ENCODE assay signal across 20 cellular contexts in genomic region chr6:104953410-104953953, GRCh38. TPM values are rescaled to one million over a fixed set of nuclear protein-coding genes. Genes with fewer than 3 reads are reported as not detected.
DNase-seq lines count a peak whose midpoint lies in the region; TF ChIP-seq lines count a peak whose summit lies in the region.
"Had no signal": no experiment of that assay in that cellular context is flagged by ENCODE, and none has a peak within 500 bp of the region (broad histone marks: within the 10 kb centered on the region; RNA-seq: fewer than 3 reads in every experiment).

No MANE protein-coding gene starts in this region.

- no peaks in the 10 kb centered on the region for H3K9me3 ChIP-seq in neural progenitor cell (ENCODE audit: low read depth)
- H3K9me3 ChIP-seq in thyroid gland = no peaks in the 10 kb centered on the region
- H3K9me3 ChIP-seq: gastrocnemius medialis, left lung, vagina had no signal

- H3K4me2 ChIP-seq in neural progenitor cell = peak overlapping the region; percentile 82
- H3K4me2 ChIP-seq: BLaER1 treated with 17β-estradiol and CSF1 and Interleukin-3, amounts not matched to agents 10 nM and 100 nM had no signal

- H3K79me2 ChIP-seq in neural progenitor cell (ENCODE audit: low read depth) = peaks cover 71% of the 10 kb centered on the region

- peak overlapping the region; percentile 13 for H3K9ac ChIP-seq in neural progenitor cell
- H3K9ac ChIP-seq: BLaER1 treated with 17β-estradiol and CSF1 and Interleukin-3, amounts not matched to agents 10 nM and 100 nM had no signal

- H3K4me3 ChIP-seq in H7 (ENCODE audit: insufficient read depth, low read depth, low read length) (peak overlapping the region; percentile 55), fibroblast of villous mesenchyme (ENCODE audit: low read depth, low read length) (peak overlapping the region; percentile 30), neural progenitor cell (peak overlapping the region; percentile 65), thyroid gland (replicated peaks in 1 of 3) (no peak overlapping the region)
- H3K4me3 ChIP-seq: BLaER1 treated with 17β-estradiol and CSF1 and Interleukin-3, amounts not matched to agents 10 nM and 100 nM; gastrocnemius medialis; left lung; vagina had no signal

- peak; percentile 68 for DNase-seq in H7
- peak; percentile 68 for DNase-seq in NCI-H2227 treated with DMSO at 0.1 percent for 48 hours (lab: John Stamatoyannopoulos, UW)
- DNase-seq in fibroblast of villous mesenchyme (ENCODE audit: low read depth) = peak; percentile 31
- peak; percentile 91 for DNase-seq in neural progenitor cell (ENCODE audit: low spot score)
- no peak for DNase-seq in NCI-H1105 treated with DMSO at 0.1 percent for 48 hours (lab: John Stamatoyannopoulos, UW)
- DNase-seq in NCI-H146 treated with DMSO at 0.1 percent for 48 hours (lab: John Stamatoyannopoulos, UW; ENCODE audit: unreplicated experiment) = no peak
- DNase-seq in thyroid gland = no peak
- DNase-seq: activated CD4-positive, alpha-beta memory T cell treated with anti-CD3 and anti-CD28 coated beads, Interleukin-2, amount 10 ng/mL, durations not matched to agents 7 days and 5 days; effector memory CD4-positive, alpha-beta T cell; EL; gastrocnemius medialis; Kasumi-1; left lung; NCI-H1694 treated with DMSO at 0.1 percent for 48 hours; right cardiac atrium; stimulated activated CD4-positive, alpha-beta T cell treated with anti-CD3 and anti-CD28 coated beads, Interleukin-4, amount 100 ng/mL, for 4 hours had no signal

- no peaks in the 10 kb centered on the region for H3K27me3 Mint-ChIP-seq in neural progenitor cell (ENCODE audit: insufficient read depth, low read depth)

- peaks cover 84% of the 10 kb centered on the region for H3F3A ChIP-seq in neural progenitor cell (ENCODE audit: low read depth)

- peaks cover 47% of the 10 kb centered on the region for H3K4me1 Mint-ChIP-seq in neural progenitor cell

- WGBS in thyroid gland, 2 donors = 11 to 12% methylated on average over 20 of the region's 20 CpGs

- peak overlapping the region; percentile 3 for H2AFZ ChIP-seq in neural progenitor cell (replicated peaks)

- peak overlapping the region; percentile 100 for H3K27ac Mint-ChIP-seq in neural progenitor cell
- H3K27ac Mint-ChIP-seq: activated CD4-positive, alpha-beta memory T cell treated with anti-CD3 and anti-CD28 coated beads, Interleukin-2, amount 10 ng/mL, durations not matched to agents 7 days and 5 days; stimulated activated effector memory CD8-positive, alpha-beta T cell treated with anti-CD3 and anti-CD28 coated beads, Interleukin-12 subunit alpha, Interleukin-12 subunit beta, amount 100 ng/mL, for 72 hours had no signal

- H3K27ac ChIP-seq in neural progenitor cell = peak overlapping the region; percentile 97
- H3K27ac ChIP-seq in thyroid gland = no peak overlapping the region
- H3K27ac ChIP-seq: BLaER1 treated with 17β-estradiol and CSF1 and Interleukin-3, amounts not matched to agents 10 nM and 100 nM; gastrocnemius medialis; left lung; RWPE1; vagina had no signal

- intact Hi-C loops in thyroid gland (cut with DNase I) = no loop called here

- H3K4me1 ChIP-seq in neural progenitor cell (peaks cover 64% of the 10 kb centered on the region), thyroid gland (peaks cover 7 to 8% of the 10 kb centered on the region in 2 donors)
- H3K4me1 ChIP-seq: BLaER1 treated with 17β-estradiol and CSF1 and Interleukin-3, amounts not matched to agents 10 nM and 100 nM; gastrocnemius medialis; left lung; vagina had no signal

- H4K20me1 ChIP-seq in neural progenitor cell (ENCODE audit: low read depth) = no peaks in the 10 kb centered on the region
- H4K20me1 ChIP-seq: BLaER1 treated with 17β-estradiol and CSF1 and Interleukin-3, amounts not matched to agents 10 nM and 100 nM had no signal

- H3K27me3 ChIP-seq in H7 (ENCODE audit: control insufficient read depth, insufficient read depth, low read length) (no peaks in the 10 kb centered on the region), neural progenitor cell (no peaks in the 10 kb centered on the region), thyroid gland (peaks cover 49% of the 10 kb centered on the region)

- TF ChIP-seq POLR2A in thyroid gland (IDR thresholded peaks at IDR 0.05) = no peak

- H3K9me3 Mint-ChIP-seq in neural progenitor cell = no peaks in the 10 kb centered on the region
- H3K9me3 Mint-ChIP-seq: activated CD4-positive, alpha-beta memory T cell treated with anti-CD3 and anti-CD28 coated beads, Interleukin-2, amount 10 ng/mL, durations not matched to agents 7 days and 5 days had no signal

- H3K4me3 Mint-ChIP-seq in neural progenitor cell = peak overlapping the region; percentile 89
- H3K4me3 Mint-ChIP-seq: activated CD4-positive, alpha-beta memory T cell treated with anti-CD3 and anti-CD28 coated beads, Interleukin-2, amount 10 ng/mL, durations not matched to agents 7 days and 5 days; stimulated activated effector memory CD8-positive, alpha-beta T cell treated with anti-CD3 and anti-CD28 coated beads, Interleukin-12 subunit alpha, Interleukin-12 subunit beta, amount 100 ng/mL, for 72 hours had no signal

- TF ChIP-seq CTCF in fibroblast of villous mesenchyme (IDR thresholded peaks at IDR 0.05; ENCODE audit: insufficient read depth, low read depth, low read length) = no peak
- no peak for TF ChIP-seq CTCF in neural progenitor cell (IDR thresholded peaks at IDR 0.05)
- TF ChIP-seq CTCF in thyroid gland (IDR thresholded peaks at IDR 0.05) = no peak

- H3K36me3 Mint-ChIP-seq in neural progenitor cell = no peaks in the 10 kb centered on the region
- H3K36me3 Mint-ChIP-seq: stimulated activated effector memory CD8-positive, alpha-beta T cell treated with anti-CD3 and anti-CD28 coated beads, Interleukin-12 subunit alpha, Interleukin-12 subunit beta, amount 100 ng/mL, for 72 hours had no signal

- H3K36me3 ChIP-seq in H7 (replicated peaks; ENCODE audit: control insufficient read depth, insufficient read depth, low read length) (no peaks in the 10 kb centered on the region), neural progenitor cell (no peaks in the 10 kb centered on the region), thyroid gland (no peaks in the 10 kb centered on the region)
- H3K36me3 ChIP-seq: BLaER1 treated with 17β-estradiol and CSF1 and Interleukin-3, amounts not matched to agents 10 nM and 100 nM; gastrocnemius medialis; left lung; vagina had no signal

RNA-seq across cellular contexts. Expression of gene LIN28B, which starts 3.4 kb away (rescaled TPM):
- 45.6 and 61.2 TPM in 2 replicates for total RNA-seq in H7 (2014; rRNA removed; shearing (Covaris generic))
- 5.6 and 7.4 TPM in 2 replicates for total RNA-seq in fibroblast of villous mesenchyme
- 105 and 165 TPM in 2 replicates for total RNA-seq in neural progenitor cell (ENCODE audit: low replicate concordance)
- total RNA-seq in thyroid gland = under 1 TPM in 1 of 4 donors, not detected in 3; 0.24 TPM
- total RNA-seq: activated CD4-positive, alpha-beta memory T cell treated with anti-CD3 and anti-CD28 coated beads, Interleukin-2, amount 10 ng/mL, durations not matched to agents 7 days and 5 days; gastrocnemius medialis; left lung; right cardiac atrium; vagina had no signal

Comparison
In these comparisons a context has a peak if more than half of its experiments do, and no peak if none do; other contexts are left out.
1. DNase-seq: peak in H7 (single experiment), NCI-H2227 treated with DMSO at 0.1 percent for 48 hours (single experiment), fibroblast of villous mesenchyme (single experiment) and neural progenitor cell (single experiment); none in NCI-H1105 treated with DMSO at 0.1 percent for 48 hours (single experiment), NCI-H146 treated with DMSO at 0.1 percent for 48 hours (single experiment) and thyroid gland (0 of 2).
2. H3K4me3 ChIP-seq: peak in H7 (single experiment), fibroblast of villous mesenchyme (single experiment) and neural progenitor cell (single experiment); none in thyroid gland (0 of 3).